In genomic region chr2:62785216-62785615, GRCh38 we compare ENCODE assay signal across 15 cellular contexts.
DNase-seq lines count a peak whose midpoint lies in the region; ATAC-seq, FAIRE-seq and TF ChIP-seq lines count a peak whose summit lies in the region.
"Had no signal": no experiment of that assay in that cellular context is flagged by ENCODE, and none has a peak within 500 bp of the region (broad histone marks: within the 10 kb centered on the region; RNA-seq: fewer than 3 reads in every experiment).

No MANE protein-coding gene starts in this region.

- no peak for TF ChIP-seq CTCF in bronchial epithelial cell (IDR thresholded peaks at IDR 0.05; ENCODE audit: insufficient read depth, low read length, severe bottlenecking)

- FAIRE-seq in bronchial epithelial cell (lab: Jason Lieb, UNC): no peak
- no peak for FAIRE-seq in urothelium cell line (lab: Jason Lieb, UNC)
- FAIRE-seq: pancreas had no signal

- peaks cover 2% of the 10 kb centered on the region for H3K36me3 ChIP-seq in bronchial epithelial cell (ENCODE audit: control insufficient read depth, insufficient read depth, low read length)
- H3K36me3 ChIP-seq: pancreas, vagina had no signal

- intact Hi-C loops in sciatic nerve (cut with DNase I): no loop called here

- ATAC-seq in GM19372 (IDR thresholded peaks at IDR 0.05; ENCODE audit: low read depth, unreplicated experiment): peak; percentile 51
- ATAC-seq in HG03039 (IDR thresholded peaks at IDR 0.05; ENCODE audit: unreplicated experiment): peak; percentile 76
- ATAC-seq in sciatic nerve: no peak
- ATAC-seq in GM19324 (IDR thresholded peaks at IDR 0.05; ENCODE audit: low FRiP score, unreplicated experiment): no peak
- ATAC-seq: pancreas had no signal

- H3K4me3 ChIP-seq in bronchial epithelial cell (ENCODE audit: low read depth, low read length): no peak overlapping the region
- H3K4me3 ChIP-seq: pancreas, vagina had no signal

- peak; percentile 25 for DNase-seq in EL
- DNase-seq in bronchial epithelial cell (ENCODE audit: low read depth): peak; percentile 29
- DNase-seq in sciatic nerve (ENCODE audit: low spot score): no peak
- DNase-seq in RKO (ENCODE audit: low spot score): no peak
- no peak for DNase-seq in urothelium cell line (ENCODE audit: low spot score)
- DNase-seq: activated gamma-delta T cell; AML-193; H9; NCI-H2227 treated with DMSO at 0.1 percent for 48 hours; pancreas; stimulated activated CD4-positive, alpha-beta T cell treated with anti-CD3 and anti-CD28 coated beads, Interleukin-15, amount 100 ng/mL, for 24 hours had no signal

- no peaks in the 10 kb centered on the region for H3K27me3 ChIP-seq in bronchial epithelial cell (ENCODE audit: control insufficient read depth, insufficient read depth, low read length)
- H3K27me3 ChIP-seq: pancreas, vagina had no signal

Comparison
In these comparisons a context has a peak if more than half of its experiments do, and no peak if none do; other contexts are left out.
1. DNase-seq: peak in EL (single experiment) and bronchial epithelial cell (single experiment); none in sciatic nerve (single experiment), RKO (single experiment) and urothelium cell line (single experiment).
2. ATAC-seq: peak in GM19372 (single experiment) and HG03039 (single experiment); none in sciatic nerve (single experiment) and GM19324 (single experiment).